8 cellular contexts compared by ENCODE assay signal in the genomic region with DNA sequence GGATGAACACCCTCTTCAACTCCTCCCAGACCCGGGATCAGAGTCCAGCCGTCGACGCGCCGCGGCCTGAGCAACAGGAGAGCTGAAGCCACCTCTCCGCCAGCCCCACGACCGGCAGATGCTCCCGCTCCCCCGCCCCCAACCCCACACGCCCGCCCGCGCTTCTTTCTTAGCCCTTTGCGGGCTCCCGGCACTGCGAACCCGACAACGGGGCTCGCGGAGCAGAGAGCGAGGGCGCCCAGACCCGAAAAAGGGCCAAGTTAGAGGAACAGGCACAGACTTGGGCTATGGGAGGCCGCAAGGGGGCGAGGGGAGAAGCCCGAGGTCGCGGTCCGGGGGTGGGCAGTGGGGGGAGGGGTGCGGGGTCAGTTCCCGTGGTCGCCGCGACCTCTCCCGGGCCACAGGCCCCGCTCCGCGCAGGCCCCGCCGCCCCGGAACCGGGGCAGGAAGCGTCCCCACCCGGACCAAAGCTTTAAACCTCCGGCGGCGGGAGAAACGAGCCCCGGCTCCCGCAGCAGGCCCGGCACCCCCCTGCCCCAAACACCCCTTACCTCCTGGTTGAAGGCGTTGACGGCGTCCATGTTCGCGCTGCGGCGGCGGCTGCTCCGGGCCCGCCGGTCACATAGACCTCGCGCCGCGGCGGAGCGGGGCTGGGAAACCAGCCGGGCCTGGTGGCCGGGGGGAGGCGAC. TPM values are rescaled to one million over a fixed set of nuclear protein-coding genes. Genes with fewer than 3 reads are reported as not detected.
DNase-seq lines count a peak whose midpoint lies in the region; ATAC-seq, FAIRE-seq and TF ChIP-seq lines count a peak whose summit lies in the region.

No MANE protein-coding gene starts in this region.

- TF ChIP-seq EP300 in HepG2 (IDR thresholded peaks at IDR 0.05; ENCODE audit: low read depth in 2 of 2, low read length in 2 of 2) (no peak), HepG2 (CRISPR knock-in tag; IDR thresholded peaks at IDR 0.05; ENCODE audit: borderline replicate concordance) (no peak)

- H3K4me1 ChIP-seq in HUES6 (ENCODE audit: control insufficient read depth, insufficient read depth, low read length) (peaks cover 29% of the 10 kb centered on the region), HepG2 (ENCODE audit: insufficient read depth, low read length) (peaks cover 49% of the 10 kb centered on the region)

- no peaks in the 10 kb centered on the region for H3K27me3 ChIP-seq in HUES6 (ENCODE audit: control insufficient read depth, insufficient read depth, low read length)
- H3K27me3 ChIP-seq in HepG2 (ENCODE audit: control insufficient read depth in 1 of 2, insufficient read depth in 2 of 2, low read length in 2 of 2): no peaks in the 10 kb centered on the region; a peak in 1 of 5 replicates

- peak overlapping the region; percentile 17 for H3K27ac Mint-ChIP-seq in central memory CD8-positive, alpha-beta T cell (ENCODE audit: low read depth)

- H3K27ac ChIP-seq in HUES6 (ENCODE audit: low read depth, low read length) (peak overlapping the region; percentile 96), HepG2 (ENCODE audit: extremely low read length, insufficient read depth, low read length) (peak overlapping the region; percentile 98)

- in situ Hi-C loops in HepG2 (cut with HindIII; ENCODE audit: extremely low pct_ligation_motif_present, low pct_unique_long_range_greater_than_20kb) (no loop called here), G401 (cut with HindIII; ENCODE audit: low sequenced_read_pairs) (no loop called here)

- H3K4me2 ChIP-seq in HepG2 (ENCODE audit: low read depth, low read length): peak overlapping the region; percentile 76

- BruUV-seq in HepG2 (replicated peaks; lab: Mats Ljungman, UMichigan): no TSS peak

- peaks cover 2% of the 10 kb centered on the region; the same call in 1 of the 2 replicates for H3K9me3 ChIP-seq in HUES6 (ENCODE audit: control insufficient read depth, insufficient read depth, low read depth, low read length)
- no peaks in the 10 kb centered on the region for H3K9me3 ChIP-seq in HepG2 (ENCODE audit: low read length)

- FAIRE-seq in HepG2 (lab: Jason Lieb, UNC): no peak

- TF ChIP-seq POLR2A in HepG2 (IDR thresholded peaks at IDR 0.05; ENCODE audit: insufficient read depth in 1 of 2, low read depth in 2 of 2, low read length in 2 of 2): peak; percentile 62 to 67

- peak overlapping the region; percentile 91 for H3K4me3 ChIP-seq in HUES6 (ENCODE audit: low read depth, low read length)
- peak overlapping the region; percentile 96 for H3K4me3 ChIP-seq in HepG2 (replicated peaks in 1 of 3; ENCODE audit: insufficient read depth in 1 of 3, low read depth in 2 of 3, low read length in 3 of 3)

- ATAC-seq in GM21360 (IDR thresholded peaks at IDR 0.05; ENCODE audit: unreplicated experiment): peak; percentile 10
- peak; percentile 15 to 33 for ATAC-seq in activated CD4-positive, CD25-positive, alpha-beta regulatory T cell treated with anti-CD3 and anti-CD28 coated beads, Interleukin-2, amount 50 U/mL, for 24 hours
- peak; percentile 48 for ATAC-seq in central memory CD8-positive, alpha-beta T cell (replicated peaks; ENCODE audit: extremely low read depth, poor library complexity, severe bottlenecking)
- peak; percentile 66 for ATAC-seq in HepG2

- peaks cover 46% of the 10 kb centered on the region for H4K20me1 ChIP-seq in HepG2 (ENCODE audit: insufficient read depth, low read length)

- no peaks in the 10 kb centered on the region for H3K27me3 Mint-ChIP-seq in central memory CD8-positive, alpha-beta T cell

- 0% methylated on average over 19 of the region's 74 CpGs for WGBS in HepG2 (ENCODE audit: low lambda C conversion rate)

- H3K4me1 Mint-ChIP-seq in central memory CD8-positive, alpha-beta T cell: no peaks in the 10 kb centered on the region

- CTCF ChIA-PET in HepG2 (lab: Yijun Ruan, JAX; ENCODE audit: low intra/inter-chr PET ratio, low total read pairs): no interaction called here

- intact Hi-C loops in HepG2 (cut with micrococcal nuclease; ENCODE audit: unreplicated experiment): loop anchor here (5.0 kb wide), 1 partner anchor 64 kb away; no protein-coding TSS in a partner anchor

- POLR2A ChIA-PET in HepG2 (lab: Yijun Ruan, JAX): interaction anchor here (0.6 to 1.4 kb wide), 2 partner anchors 9 to 548 kb away, joined by 3 to 4 read pairs; a partner anchor contains a TSS

- H3K36me3 Mint-ChIP-seq in central memory CD8-positive, alpha-beta T cell (ENCODE audit: insufficient read depth): peaks cover 7% of the 10 kb centered on the region

- TF ChIP-seq RAD21 in HepG2 (CRISPR knock-in tag; IDR thresholded peaks at IDR 0.05): no peak

- H3K9ac ChIP-seq in HUES6 (ENCODE audit: low read length) (peak overlapping the region; percentile 98), HepG2 (ENCODE audit: insufficient read depth, low read depth, low read length) (peak overlapping the region; percentile 99)

- H3K79me2 ChIP-seq in HepG2 (ENCODE audit: insufficient read depth, low read length): peaks cover 57% of the 10 kb centered on the region

- peak; percentile 72 for DNase-seq in COLO668 (lab: John Stamatoyannopoulos, UW; ENCODE audit: unreplicated experiment)
- peak; percentile 34 to 39 for DNase-seq in central memory CD8-positive, alpha-beta T cell (ENCODE audit: low spot score in 2 of 2)
- DNase-seq in HepG2 (ENCODE audit: low spot score): peak; percentile 68
- DNase-seq in stimulated activated CD4-positive, alpha-beta T cell treated with anti-CD3 and anti-CD28 coated beads, Interleukin-4, amount 100 ng/mL, for 48 hours (ENCODE audit: low read depth in 2 of 2): peak; percentile 37 to 39
- no peak for DNase-seq in G401 (ENCODE audit: low spot score)

- TF ChIP-seq CTCF in HepG2 (CRISPR knock-in tag; IDR thresholded peaks at IDR 0.05): peak; percentile 37; the same call in 1 of the 2 replicates

- H2AFZ ChIP-seq in HepG2 (ENCODE audit: low read length): no peak overlapping the region

- H3K36me3 ChIP-seq in HUES6 (ENCODE audit: control insufficient read depth, insufficient read depth, low read length) (peaks cover 17% of the 10 kb centered on the region; the same call in 1 of the 2 replicates), HepG2 (replicated peaks in 1 of 2; ENCODE audit: control insufficient read depth in 1 of 2, insufficient read depth in 2 of 2, low read length in 2 of 2) (peaks cover 0 to 9% of the 10 kb centered on the region in 2 experiments; a peak in 1 of 5 replicates)

- H3K9me3 Mint-ChIP-seq in central memory CD8-positive, alpha-beta T cell: no peaks in the 10 kb centered on the region

- H3K4me3 Mint-ChIP-seq in central memory CD8-positive, alpha-beta T cell: no peak overlapping the region

TF ChIP-seq in HepG2, 621 proteins besides CTCF, POLR2A, EP300 and RAD21 (continues in another document):
- no peak for TF ChIP-seq KLF6 (CRISPR knock-in tag; IDR thresholded peaks at IDR 0.05)
- TF ChIP-seq SMARCE1 (IDR thresholded peaks at IDR 0.05; ENCODE audit: borderline replicate concordance): no peak
- TF ChIP-seq, protein P1, sequence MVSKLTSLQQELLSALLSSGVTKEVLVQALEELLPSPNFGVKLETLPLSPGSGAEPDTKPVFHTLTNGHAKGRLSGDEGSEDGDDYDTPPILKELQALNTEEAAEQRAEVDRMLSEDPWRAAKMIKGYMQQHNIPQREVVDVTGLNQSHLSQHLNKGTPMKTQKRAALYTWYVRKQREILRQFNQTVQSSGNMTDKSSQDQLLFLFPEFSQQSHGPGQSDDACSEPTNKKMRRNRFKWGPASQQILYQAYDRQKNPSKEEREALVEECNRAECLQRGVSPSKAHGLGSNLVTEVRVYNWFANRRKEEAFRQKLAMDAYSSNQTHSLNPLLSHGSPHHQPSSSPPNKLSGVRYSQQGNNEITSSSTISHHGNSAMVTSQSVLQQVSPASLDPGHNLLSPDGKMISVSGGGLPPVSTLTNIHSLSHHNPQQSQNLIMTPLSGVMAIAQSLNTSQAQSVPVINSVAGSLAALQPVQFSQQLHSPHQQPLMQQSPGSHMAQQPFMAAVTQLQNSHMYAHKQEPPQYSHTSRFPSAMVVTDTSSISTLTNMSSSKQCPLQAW (CRISPR knock-in tag; IDR thresholded peaks at IDR 0.05): no peak
- TF ChIP-seq, protein P2, sequence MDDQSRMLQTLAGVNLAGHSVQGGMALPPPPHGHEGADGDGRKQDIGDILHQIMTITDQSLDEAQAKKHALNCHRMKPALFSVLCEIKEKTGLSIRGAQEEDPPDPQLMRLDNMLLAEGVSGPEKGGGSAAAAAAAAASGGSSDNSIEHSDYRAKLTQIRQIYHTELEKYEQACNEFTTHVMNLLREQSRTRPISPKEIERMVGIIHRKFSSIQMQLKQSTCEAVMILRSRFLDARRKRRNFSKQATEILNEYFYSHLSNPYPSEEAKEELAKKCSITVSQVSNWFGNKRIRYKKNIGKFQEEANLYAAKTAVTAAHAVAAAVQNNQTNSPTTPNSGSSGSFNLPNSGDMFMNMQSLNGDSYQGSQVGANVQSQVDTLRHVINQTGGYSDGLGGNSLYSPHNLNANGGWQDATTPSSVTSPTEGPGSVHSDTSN (CRISPR knock-in tag; IDR thresholded peaks at IDR 0.05; ENCODE audit: borderline replicate concordance): no peak
- no peak for TF ChIP-seq HNRNPL (IDR thresholded peaks at IDR 0.05; ENCODE audit: low read depth, low read length)
- no peak for TF ChIP-seq ZNF841 (CRISPR knock-in tag; IDR thresholded peaks at IDR 0.05; ENCODE audit: borderline replicate concordance)

RNA-seq across cellular contexts. Expression of a gene that starts 0.7 kb away (rescaled TPM):
- total RNA-seq in HepG2 (2016; rRNA removed; fragmentation: Illumina TruSeq; extraction: Trizol): 7.8 and 9.1 TPM in 2 replicates
- total RNA-seq in HepG2 (2016; cell fraction: cytosol; rRNA removed; fragmentation: Illumina TruSeq; extraction: Trizol; ENCODE audit: low read depth): 11.3 and 15.0 TPM in 2 replicates
- total RNA-seq in HepG2 (2016; cell fraction: insoluble cytoplasmic fraction; rRNA removed; fragmentation: Illumina TruSeq; extraction: Trizol): 6.5 and 9.5 TPM in 2 replicates
- total RNA-seq in HepG2 (2016; cell fraction: membrane; rRNA removed; fragmentation: Illumina TruSeq; extraction: Trizol): 5.5 and 5.8 TPM in 2 replicates
- 31.8 and 33.5 TPM in 2 replicates for total RNA-seq in HepG2 (2016; cell fraction: nucleus; rRNA removed; fragmentation: Illumina TruSeq; extraction: Trizol)
- polyA plus RNA-seq in HepG2 (2011; rRNA removed): 11.1 and 11.5 TPM in 2 replicates
- polyA plus RNA-seq in HepG2 (2011; cell fraction: cytosol; rRNA removed): 3.4 and 4.2 TPM in 2 replicates
- 41.8 and 44.1 TPM in 2 replicates for polyA plus RNA-seq in HepG2 (2011; cell fraction: nucleus; rRNA removed)
- polyA plus RNA-seq in HepG2 (2012): 22.5 and 23.1 TPM in 2 replicates
- polyA plus RNA-seq in HepG2 (2016; cell fraction: cytosol; fragmentation: Illumina TruSeq; extraction: Trizol; ENCODE audit: low read depth): 0.96 and 1.1 TPM in 2 replicates
- 16.6 and 22.3 TPM in 2 replicates for polyA plus RNA-seq in HepG2 (2016; cell fraction: insoluble cytoplasmic fraction; fragmentation: Illumina TruSeq; extraction: Trizol; ENCODE audit: low read depth)
- polyA plus RNA-seq in HepG2 (2016; cell fraction: membrane; fragmentation: Illumina TruSeq; extraction: Trizol; ENCODE audit: low read depth): 2.3 and 2.9 TPM in 2 replicates
- polyA plus RNA-seq in HepG2 (2016; cell fraction: nucleus; fragmentation: Illumina TruSeq; extraction: Trizol; ENCODE audit: insufficient read depth, low read depth): 55.4 and 57.4 TPM in 2 replicates
- 15.5 and 17.2 TPM in 2 replicates for polyA minus RNA-seq in HepG2 (2011; rRNA and poly(A)+ RNA removed; ENCODE audit: low replicate concordance)
- polyA minus RNA-seq in HepG2 (2011; cell fraction: cytosol; rRNA and poly(A)+ RNA removed): 8.9 and 9.3 TPM in 2 replicates
- 113 and 114 TPM in 2 replicates for polyA minus RNA-seq in HepG2 (2011; cell fraction: nucleus; rRNA and poly(A)+ RNA removed)
- 2.1 and 4.1 TPM in 2 replicates for total RNA-seq in G401 (2014; rRNA removed; shearing (Covaris generic))

Comparison
In these comparisons a context has a peak if more than half of its experiments do, and no peak if none do; other contexts are left out.
1. ATAC-seq: peak in every context shown above with its lines; median percentile 66 in HepG2; 48 in central memory CD8-positive, alpha-beta T cell; 24 in activated CD4-positive, CD25-positive, alpha-beta regulatory T cell treated with anti-CD3 and anti-CD28 coated beads, Interleukin-2, amount 50 U/mL, for 24 hours; 10 in GM21360.